In the genomic region with DNA sequence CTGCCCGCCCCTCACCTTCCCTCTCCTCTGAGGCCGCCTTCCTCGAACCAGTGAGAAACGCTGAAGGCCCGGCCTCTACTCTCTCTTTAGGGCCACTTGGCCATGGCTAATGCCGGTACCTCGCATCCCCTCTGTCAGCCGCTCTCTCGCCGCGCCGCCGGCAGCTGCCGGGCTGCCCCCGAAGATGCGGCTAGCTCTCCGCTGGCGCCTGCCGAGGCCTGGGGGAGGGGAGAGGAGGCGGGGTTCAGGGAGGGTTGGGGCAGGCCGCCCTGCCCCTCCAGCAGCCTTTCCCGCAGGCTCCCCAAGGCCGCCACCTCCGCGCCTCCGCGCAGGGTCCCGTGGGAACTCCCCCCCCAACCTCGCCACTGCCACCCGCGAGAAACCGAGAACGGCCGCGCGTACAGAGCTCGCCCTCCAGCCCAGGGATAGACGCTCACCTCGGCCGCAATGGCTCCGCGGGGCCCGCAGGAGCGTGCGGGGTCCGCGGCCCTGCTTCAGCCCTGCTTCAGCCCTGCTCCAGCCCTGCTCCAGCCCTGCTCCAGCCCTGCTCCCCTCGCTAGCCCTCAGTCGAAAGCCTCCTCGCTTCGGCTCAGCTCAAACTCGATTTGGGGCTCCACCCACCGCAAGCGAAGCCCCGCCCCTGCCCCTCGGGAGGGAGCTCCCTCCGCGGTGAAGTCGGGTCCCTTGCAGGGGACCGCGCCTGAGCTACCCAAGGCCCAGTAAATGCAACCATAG, we compare ENCODE assay signal across 8 cellular contexts. TPM values are rescaled to one million over a fixed set of nuclear protein-coding genes. Genes with fewer than 3 reads are reported as not detected.
DNase-seq lines count a peak whose midpoint lies in the region; ATAC-seq and TF ChIP-seq lines count a peak whose summit lies in the region.

A gene with protein sequence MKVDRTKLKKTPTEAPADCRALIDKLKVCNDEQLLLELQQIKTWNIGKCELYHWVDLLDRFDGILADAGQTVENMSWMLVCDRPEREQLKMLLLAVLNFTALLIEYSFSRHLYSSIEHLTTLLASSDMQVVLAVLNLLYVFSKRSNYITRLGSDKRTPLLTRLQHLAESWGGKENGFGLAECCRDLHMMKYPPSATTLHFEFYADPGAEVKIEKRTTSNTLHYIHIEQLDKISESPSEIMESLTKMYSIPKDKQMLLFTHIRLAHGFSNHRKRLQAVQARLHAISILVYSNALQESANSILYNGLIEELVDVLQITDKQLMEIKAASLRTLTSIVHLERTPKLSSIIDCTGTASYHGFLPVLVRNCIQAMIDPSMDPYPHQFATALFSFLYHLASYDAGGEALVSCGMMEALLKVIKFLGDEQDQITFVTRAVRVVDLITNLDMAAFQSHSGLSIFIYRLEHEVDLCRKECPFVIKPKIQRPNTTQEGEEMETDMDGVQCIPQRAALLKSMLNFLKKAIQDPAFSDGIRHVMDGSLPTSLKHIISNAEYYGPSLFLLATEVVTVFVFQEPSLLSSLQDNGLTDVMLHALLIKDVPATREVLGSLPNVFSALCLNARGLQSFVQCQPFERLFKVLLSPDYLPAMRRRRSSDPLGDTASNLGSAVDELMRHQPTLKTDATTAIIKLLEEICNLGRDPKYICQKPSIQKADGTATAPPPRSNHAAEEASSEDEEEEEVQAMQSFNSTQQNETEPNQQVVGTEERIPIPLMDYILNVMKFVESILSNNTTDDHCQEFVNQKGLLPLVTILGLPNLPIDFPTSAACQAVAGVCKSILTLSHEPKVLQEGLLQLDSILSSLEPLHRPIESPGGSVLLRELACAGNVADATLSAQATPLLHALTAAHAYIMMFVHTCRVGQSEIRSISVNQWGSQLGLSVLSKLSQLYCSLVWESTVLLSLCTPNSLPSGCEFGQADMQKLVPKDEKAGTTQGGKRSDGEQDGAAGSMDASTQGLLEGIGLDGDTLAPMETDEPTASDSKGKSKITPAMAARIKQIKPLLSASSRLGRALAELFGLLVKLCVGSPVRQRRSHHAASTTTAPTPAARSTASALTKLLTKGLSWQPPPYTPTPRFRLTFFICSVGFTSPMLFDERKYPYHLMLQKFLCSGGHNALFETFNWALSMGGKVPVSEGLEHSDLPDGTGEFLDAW (N-terminal part only) (minus strand): TSS at position 569 of the 735 bp plus-strand sequence. CDS start 32,612 bp downstream, outside the sequence.

- H3K4me1 ChIP-seq in HAP-1 (peaks cover 6% of the 10 kb centered on the region; the same call in 1 of the 2 replicates), suprapubic skin (peaks cover 18% of the 10 kb centered on the region)

- peak; percentile 61 for TF ChIP-seq POLR2A in NB4 (IDR thresholded peaks at IDR 0.05; ENCODE audit: extremely low read depth, insufficient read length)
- TF ChIP-seq POLR2A in suprapubic skin (IDR thresholded peaks at IDR 0.05): no peak

- H3K27me3 ChIP-seq in HAP-1 (ENCODE audit: low read depth) (no peaks in the 10 kb centered on the region), suprapubic skin (no peaks in the 10 kb centered on the region)

- H3K27ac ChIP-seq in suprapubic skin: peak within 1 kb of the TSS; percentile 91

- H3K9me3 ChIP-seq in HAP-1: no peaks in the 10 kb centered on the region
- H3K9me3 ChIP-seq in suprapubic skin: no peaks in the 10 kb centered on the region

- H3K36me3 ChIP-seq in HAP-1 (replicated peaks): peaks cover 11% of the 10 kb centered on the region
- no peaks in the 10 kb centered on the region for H3K36me3 ChIP-seq in suprapubic skin

- in situ Hi-C loops in HAP-1 (cut with MboI; ENCODE audit: low sequenced_read_pairs): loop anchor here (10.0 kb wide), 1 partner anchor 148 kb away; no protein-coding TSS in a partner anchor

- H3K4me3 ChIP-seq in HAP-1: peak within 1 kb of the TSS; percentile 82
- H3K4me3 ChIP-seq in NB4 (ENCODE audit: low read depth, low read length): peak within 1 kb of the TSS; percentile 84
- H3K4me3 ChIP-seq in suprapubic skin: peak within 1 kb of the TSS; percentile 71

- 30% methylated on average over 33 of the region's 61 CpGs for WGBS in suprapubic skin

- TF ChIP-seq EP300 in suprapubic skin (IDR thresholded peaks at IDR 0.05): no peak

- peak; percentile 70 for ATAC-seq in SK-N-SH treated with all-trans-retinoic acid at 6 μM for 48 hours
- ATAC-seq in omental fat pad (ENCODE audit: low FRiP score): peak; percentile 62

- TF ChIP-seq CTCF in NB4 (IDR thresholded peaks at IDR 0.05; ENCODE audit: low read depth, low read length): no peak
- no peak for TF ChIP-seq CTCF in omental fat pad (IDR thresholded peaks at IDR 0.05)
- TF ChIP-seq CTCF in suprapubic skin (IDR thresholded peaks at IDR 0.05): no peak

- DNase-seq in Daoy (ENCODE audit: low read depth) (peak; percentile 81), HAP-1 (ENCODE audit: low spot score in 2 of 2) (peak; percentile 89 to 97), NB4 (ENCODE audit: low read depth) (peak; percentile 88), glomerular endothelial cell (ENCODE audit: extremely low read depth, low read depth, low spot score) (no peak), omental fat pad (ENCODE audit: low spot score) (peak; percentile 34), suprapubic skin (ENCODE audit: low spot score in 2 of 2) (peak; percentile 87 to 88)
- DNase-seq in activated naive CD4-positive, alpha-beta T cell treated with anti-CD3 and anti-CD28 coated beads, Interleukin-2, amount 50 U/mL, for 16 hours: peak; percentile 88

TF ChIP-seq in SK-N-SH treated with all-trans-retinoic acid at 6 μM for 48 hours, 23 proteins besides CTCF, POLR2A, EP300 and RAD21:
- TF ChIP-seq TOX (CRISPR knock-in tag; IDR thresholded peaks at IDR 0.05; ENCODE audit: borderline replicate concordance): no peak
- TF ChIP-seq SNAI2 (CRISPR knock-in tag; IDR thresholded peaks at IDR 0.05): no peak
- TF ChIP-seq, protein P1, sequence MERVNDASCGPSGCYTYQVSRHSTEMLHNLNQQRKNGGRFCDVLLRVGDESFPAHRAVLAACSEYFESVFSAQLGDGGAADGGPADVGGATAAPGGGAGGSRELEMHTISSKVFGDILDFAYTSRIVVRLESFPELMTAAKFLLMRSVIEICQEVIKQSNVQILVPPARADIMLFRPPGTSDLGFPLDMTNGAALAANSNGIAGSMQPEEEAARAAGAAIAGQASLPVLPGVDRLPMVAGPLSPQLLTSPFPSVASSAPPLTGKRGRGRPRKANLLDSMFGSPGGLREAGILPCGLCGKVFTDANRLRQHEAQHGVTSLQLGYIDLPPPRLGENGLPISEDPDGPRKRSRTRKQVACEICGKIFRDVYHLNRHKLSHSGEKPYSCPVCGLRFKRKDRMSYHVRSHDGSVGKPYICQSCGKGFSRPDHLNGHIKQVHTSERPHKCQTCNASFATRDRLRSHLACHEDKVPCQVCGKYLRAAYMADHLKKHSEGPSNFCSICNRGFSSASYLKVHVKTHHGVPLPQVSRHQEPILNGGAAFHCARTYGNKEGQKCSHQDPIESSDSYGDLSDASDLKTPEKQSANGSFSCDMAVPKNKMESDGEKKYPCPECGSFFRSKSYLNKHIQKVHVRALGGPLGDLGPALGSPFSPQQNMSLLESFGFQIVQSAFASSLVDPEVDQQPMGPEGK (CRISPR knock-in tag; IDR thresholded peaks at IDR 0.05; ENCODE audit: borderline replicate concordance): no peak
- no peak for TF ChIP-seq BACH2 (CRISPR knock-in tag; IDR thresholded peaks at IDR 0.05; ENCODE audit: borderline replicate concordance)
- TF ChIP-seq ZNF70 (CRISPR knock-in tag; IDR thresholded peaks at IDR 0.05): no peak

RNA-seq across cellular contexts. Expression of the gene that starts here (rescaled TPM):
- 48.0 and 54.1 TPM in 2 replicates for total RNA-seq in Daoy (2014; rRNA removed; shearing (Covaris generic))
- total RNA-seq in glomerular endothelial cell (136 and 178 TPM in 2 replicates), omental fat pad (100 to 1,000 TPM in 3 of 4 donors, 10 to 100 TPM in 1; 91.3 to 137 (median 118) TPM), suprapubic skin (100 to 1,000 TPM; 152 to 208 (median 186) TPM)
